25 cellular contexts compared by ENCODE assay signal in genomic region chr13:112207124-112207523, GRCh38.
"Had no signal": no experiment of that assay in that cellular context is flagged by ENCODE, and none has a peak within 500 bp of the region (broad histone marks: within the 10 kb centered on the region; RNA-seq: fewer than 3 reads in every experiment).

No MANE protein-coding gene starts in this region.

- ATAC-seq: esophagus mucosa; gastrocnemius medialis; left lung; naive thymus-derived CD4-positive, alpha-beta T cell; stimulated activated memory B cell treated with anti-CD40 and anti-IgM and Interleukin-4, amounts not matched to agents 10 μg/mL and 1 μg/mL and 100 μg/mL, for 72 hours; stimulated activated naive CD8-positive, alpha-beta T cell treated with anti-CD3 and anti-CD28 coated beads, Interleukin-15, Interleukin-2, amounts not matched to agents 100 U/mL and 50 U/mL, for 24 hours had no signal

- FAIRE-seq: kidney had no signal

- H3K36me3 ChIP-seq: gastrocnemius medialis, left lung, prostate gland, right atrium auricular region, sigmoid colon, tibial artery had no signal

- H3K9me3 Mint-ChIP-seq: naive thymus-derived CD4-positive, alpha-beta T cell; nephron; stimulated activated memory B cell treated with anti-CD40 and anti-IgM and Interleukin-4, amounts not matched to agents 10 μg/mL and 1 μg/mL and 100 μg/mL, for 72 hours; type B pancreatic cell had no signal

- H3K27ac Mint-ChIP-seq: naive thymus-derived CD4-positive, alpha-beta T cell; nephron; stimulated activated memory B cell treated with anti-CD40 and anti-IgM and Interleukin-4, amounts not matched to agents 10 μg/mL and 1 μg/mL and 100 μg/mL, for 72 hours; type B pancreatic cell had no signal

- H3K36me3 Mint-ChIP-seq: stimulated activated memory B cell treated with anti-CD40 and anti-IgM and Interleukin-4, amounts not matched to agents 10 μg/mL and 1 μg/mL and 100 μg/mL, for 72 hours; type B pancreatic cell had no signal

- DNase-seq: cortex of kidney; effector CD4-positive, alpha-beta T cell; foreskin fibroblast; gastrocnemius medialis; head of caudate nucleus; kidney; left lung; mesenchymal stem cell; midbrain; naive thymus-derived CD4-positive, alpha-beta T cell; nucleus accumbens; sigmoid colon; stimulated activated CD4-positive, alpha-beta T cell treated with anti-CD3 and anti-CD28 coated beads, Interleukin-2, amount 100 ng/mL, for 24 hours; stimulated activated CD4-positive, alpha-beta T cell treated with anti-CD3 and anti-CD28 coated beads, Interleukin-4, amount 100 ng/mL, for 24 hours; stimulated activated naive CD8-positive, alpha-beta T cell treated with anti-CD3 and anti-CD28 coated beads, Interleukin-15, Interleukin-2, amounts not matched to agents 100 U/mL and 50 U/mL, for 24 hours; substantia nigra; testis; tibial artery had no signal

- H3K27me3 ChIP-seq: testis had no signal

- H3K4me1 Mint-ChIP-seq: stimulated activated memory B cell treated with anti-CD40 and anti-IgM and Interleukin-4, amounts not matched to agents 10 μg/mL and 1 μg/mL and 100 μg/mL, for 72 hours had no signal

- H3K4me3 Mint-ChIP-seq: naive thymus-derived CD4-positive, alpha-beta T cell; nephron; stimulated activated memory B cell treated with anti-CD40 and anti-IgM and Interleukin-4, amounts not matched to agents 10 μg/mL and 1 μg/mL and 100 μg/mL, for 72 hours; type B pancreatic cell had no signal

- H3K4me3 ChIP-seq: gastrocnemius medialis, hepatocyte, left lung, prostate gland, right atrium auricular region, sigmoid colon, testis, tibial artery had no signal
